ENCODE assay signal across 11 cellular contexts in the genomic region with DNA sequence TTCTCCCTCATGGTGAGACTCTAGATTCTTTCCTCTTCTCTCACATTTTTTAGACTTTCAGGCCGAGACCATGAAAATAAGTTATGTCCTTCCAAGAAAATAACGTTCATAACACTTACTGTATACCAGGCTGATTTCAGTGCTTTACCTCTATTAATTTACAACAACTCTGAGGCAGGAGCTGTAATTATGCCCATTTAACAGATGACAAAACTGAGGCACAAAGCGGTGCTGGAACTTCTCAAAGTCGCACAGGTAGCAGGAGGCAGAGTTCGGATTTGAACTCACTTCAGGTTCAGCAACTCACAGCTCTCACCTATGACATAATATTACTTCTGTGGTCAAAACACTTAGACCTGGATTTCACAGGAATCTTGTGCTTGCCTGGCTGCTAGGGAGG. TPM values are rescaled to one million over a fixed set of nuclear protein-coding genes. Genes with fewer than 3 reads are reported as not detected.
"Had no signal": no experiment of that assay in that cellular context is flagged by ENCODE, and none has a peak within 500 bp of the region (broad histone marks: within the 10 kb centered on the region; RNA-seq: fewer than 3 reads in every experiment).

No MANE protein-coding gene starts in this region.

RNA-seq across cellular contexts. Expression of a gene that starts 36.2 kb away (rescaled TPM):
- total RNA-seq: OCI-LY7, PC-3, PC-9, Peyer's patch, Right ventricle myocardium inferior, Right ventricle myocardium superior, RPMI7951, SJCRH30, SJSA1, SK-MEL-5 had no signal
- polyA plus RNA-seq: SK-N-SH had no signal
